In genomic region chr3:105429034-105429762, GRCh38 we compare ENCODE assay signal across 30 cellular contexts.
DNase-seq lines count a peak whose midpoint lies in the region; ATAC-seq, FAIRE-seq and TF ChIP-seq lines count a peak whose summit lies in the region.
"Had no signal": no experiment of that assay in that cellular context is flagged by ENCODE, and none has a peak within 500 bp of the region (broad histone marks: within the 10 kb centered on the region; RNA-seq: fewer than 3 reads in every experiment).

No MANE protein-coding gene starts in this region.

- no peak overlapping the region for H3K4me3 Mint-ChIP-seq in endothelial cell (ENCODE audit: unreplicated experiment)
- H3K4me3 Mint-ChIP-seq: activated B cell treated with CpG ODN at 0.5 μM for 24 hours; activated CD4-positive, alpha-beta T cell treated with anti-CD3 and anti-CD28 coated beads, Interleukin-2, amount 10 ng/mL, durations not matched to agents 7 days and 5 days; activated naive CD8-positive, alpha-beta T cell treated with anti-CD3 and anti-CD28 coated beads for 36 hours; naive thymus-derived CD8-positive, alpha-beta T cell had no signal

- no peak overlapping the region for H3K4me3 ChIP-seq in right lobe of liver
- H3K4me3 ChIP-seq: BLaER1, K562, lung, prostate gland, sigmoid colon, thyroid gland had no signal

- peaks cover 0 to 29% (median 4%) of the 10 kb centered on the region in 4 donors for H3K4me1 ChIP-seq in right lobe of liver
- H3K4me1 ChIP-seq: BLaER1, prostate gland, sigmoid colon, thyroid gland had no signal

- peak; percentile 7 for DNase-seq in GM03348 (ENCODE audit: low spot score)
- peak; percentile 41 for DNase-seq in NCI-H2081 treated with DMSO at 0.1 percent for 48 hours (lab: John Stamatoyannopoulos, UW)
- no peak for DNase-seq in right lobe of liver
- no peak for DNase-seq in activated naive CD4-positive, alpha-beta T cell treated with anti-CD3 and anti-CD28 coated beads, Interleukin-2, amount 50 U/mL, for 72 hours (ENCODE audit: low spot score in 2 of 2)
- DNase-seq in endothelial cell (ENCODE audit: low spot score) = no peak
- DNase-seq in NCI-H345 treated with DMSO at 0.1 percent for 48 hours (lab: John Stamatoyannopoulos, UW; ENCODE audit: unreplicated experiment) = no peak
- DNase-seq: activated B cell treated with CpG ODN at 0.5 μM for 24 hours; activated CD4-positive, alpha-beta T cell treated with anti-CD3 and anti-CD28 coated beads, Interleukin-2, amount 10 ng/mL, durations not matched to agents 7 days and 5 days; activated effector memory CD4-positive, alpha-beta T cell treated with Interleukin-2 at 50 U/mL for 16 hours; activated naive CD8-positive, alpha-beta T cell treated with anti-CD3 and anti-CD28 coated beads for 36 hours; activated T-cell treated with anti-CD3 and anti-CD28 coated beads, Interleukin-2, amount 50 U/mL, for 1 hour; caudate nucleus; cortex of kidney; DMS153; effector memory CD4-positive, alpha-beta T cell; erythroblast; head of caudate nucleus; naive thymus-derived CD8-positive, alpha-beta T cell; NCI-H1105 treated with DMSO at 0.1 percent for 48 hours; NCI-H226; NCI-H82; sigmoid colon; SK-N-SH; stimulated activated CD4-positive, alpha-beta T cell treated with anti-CD3 and anti-CD28 coated beads, Interleukin-4, amount 100 ng/mL, for 1 hour; thyroid gland had no signal

- no peak overlapping the region for H3K27ac Mint-ChIP-seq in activated naive CD4-positive, alpha-beta T cell treated with anti-CD3 and anti-CD28 coated beads, Interleukin-2, amount 50 U/mL, for 72 hours
- H3K27ac Mint-ChIP-seq in endothelial cell (ENCODE audit: unreplicated experiment) = no peak overlapping the region
- H3K27ac Mint-ChIP-seq: activated B cell treated with CpG ODN at 0.5 μM for 24 hours; activated CD4-positive, alpha-beta T cell treated with anti-CD3 and anti-CD28 coated beads, Interleukin-2, amount 10 ng/mL, durations not matched to agents 7 days and 5 days; activated naive CD8-positive, alpha-beta T cell treated with anti-CD3 and anti-CD28 coated beads for 36 hours; naive thymus-derived CD8-positive, alpha-beta T cell had no signal

- no peaks in the 10 kb centered on the region for H3K9me3 ChIP-seq in right lobe of liver
- H3K9me3 ChIP-seq: BLaER1, prostate gland, sigmoid colon, SK-N-SH, thyroid gland had no signal

- H3K36me3 Mint-ChIP-seq in activated naive CD4-positive, alpha-beta T cell treated with anti-CD3 and anti-CD28 coated beads, Interleukin-2, amount 50 U/mL, for 72 hours = no peaks in the 10 kb centered on the region
- no peaks in the 10 kb centered on the region for H3K36me3 Mint-ChIP-seq in endothelial cell (ENCODE audit: low read depth, unreplicated experiment)
- H3K36me3 Mint-ChIP-seq: activated naive CD8-positive, alpha-beta T cell treated with anti-CD3 and anti-CD28 coated beads for 36 hours; naive thymus-derived CD8-positive, alpha-beta T cell had no signal

- H3K4me1 Mint-ChIP-seq in endothelial cell (ENCODE audit: unreplicated experiment) = peaks cover 5% of the 10 kb centered on the region
- H3K4me1 Mint-ChIP-seq: activated CD4-positive, alpha-beta T cell treated with anti-CD3 and anti-CD28 coated beads, Interleukin-2, amount 10 ng/mL, durations not matched to agents 7 days and 5 days had no signal

- H3K36me3 ChIP-seq in right lobe of liver = no peaks in the 10 kb centered on the region
- H3K36me3 ChIP-seq: BLaER1, prostate gland, sigmoid colon, thyroid gland had no signal

- peak; percentile 57 to 84 (median 78) for ATAC-seq in right lobe of liver
- ATAC-seq in activated naive CD4-positive, alpha-beta T cell treated with anti-CD3 and anti-CD28 coated beads, Interleukin-2, amount 50 U/mL, for 72 hours = no peak
- ATAC-seq: K562; naive thymus-derived CD8-positive, alpha-beta T cell had no signal

- no peak for TF ChIP-seq POLR2A in right lobe of liver (IDR thresholded peaks at IDR 0.05)

- no peaks in the 10 kb centered on the region for H3K27me3 ChIP-seq in right lobe of liver
- H3K27me3 ChIP-seq: BLaER1, sigmoid colon, thyroid gland had no signal

- FAIRE-seq in colon (lab: Jason Lieb, UNC) = peak; percentile 70
- FAIRE-seq: K562 had no signal

- TF ChIP-seq CTCF in right lobe of liver (IDR thresholded peaks at IDR 0.05) = no peak
- TF ChIP-seq CTCF in endothelial cell (IDR thresholded peaks at IDR 0.05; ENCODE audit: unreplicated experiment) = no peak

- intact Hi-C loops in right lobe of liver (cut with DNase I) = no loop called here

- H3K9me3 Mint-ChIP-seq in activated naive CD4-positive, alpha-beta T cell treated with anti-CD3 and anti-CD28 coated beads, Interleukin-2, amount 50 U/mL, for 72 hours = no peaks in the 10 kb centered on the region
- no peaks in the 10 kb centered on the region for H3K9me3 Mint-ChIP-seq in endothelial cell (ENCODE audit: unreplicated experiment)
- H3K9me3 Mint-ChIP-seq: activated B cell treated with CpG ODN at 0.5 μM for 24 hours; activated CD4-positive, alpha-beta T cell treated with anti-CD3 and anti-CD28 coated beads, Interleukin-2, amount 10 ng/mL, durations not matched to agents 7 days and 5 days; activated naive CD8-positive, alpha-beta T cell treated with anti-CD3 and anti-CD28 coated beads for 36 hours; naive thymus-derived CD8-positive, alpha-beta T cell had no signal

- H3K27ac ChIP-seq in right lobe of liver = peak overlapping the region in 1 of 3 donors; percentile 24
- H3K27ac ChIP-seq: BLaER1, prostate gland, sigmoid colon, thyroid gland had no signal

- no peaks in the 10 kb centered on the region for H3K27me3 Mint-ChIP-seq in endothelial cell (ENCODE audit: unreplicated experiment)
- H3K27me3 Mint-ChIP-seq: activated B cell treated with CpG ODN at 0.5 μM for 24 hours; activated naive CD8-positive, alpha-beta T cell treated with anti-CD3 and anti-CD28 coated beads for 36 hours had no signal

Comparison
In these comparisons a context has a peak if more than half of its experiments do, and no peak if none do; other contexts are left out.
1. DNase-seq: peak in GM03348 (single experiment) and NCI-H2081 treated with DMSO at 0.1 percent for 48 hours (single experiment); none in right lobe of liver (0 of 3), activated naive CD4-positive, alpha-beta T cell treated with anti-CD3 and anti-CD28 coated beads, Interleukin-2, amount 50 U/mL, for 72 hours (0 of 2), endothelial cell (single experiment) and NCI-H345 treated with DMSO at 0.1 percent for 48 hours (single experiment).
2. ATAC-seq: peak in right lobe of liver (4 of 4); none in activated naive CD4-positive, alpha-beta T cell treated with anti-CD3 and anti-CD28 coated beads, Interleukin-2, amount 50 U/mL, for 72 hours (0 of 2).